2 cellular contexts compared by ENCODE assay signal in the genomic region with DNA sequence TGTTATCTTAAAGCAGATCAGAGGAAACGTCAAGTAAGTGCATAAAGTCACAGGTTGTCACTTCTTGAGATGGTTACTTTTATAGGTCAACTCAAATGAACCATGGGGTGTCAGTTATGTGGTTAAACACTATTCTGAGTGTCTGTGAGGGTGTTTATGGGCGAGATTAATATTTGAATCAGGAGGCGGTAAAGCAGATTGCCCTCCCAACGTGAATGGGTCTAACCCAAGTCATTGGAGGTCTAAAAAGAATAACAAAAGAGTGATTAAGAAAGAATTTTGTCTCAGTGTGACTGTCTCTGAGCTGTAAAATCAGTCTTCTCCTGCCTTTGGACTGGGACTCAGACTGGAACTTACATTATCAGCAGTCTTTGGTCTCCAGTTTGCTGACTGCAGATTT.
A peak's percentile ranks its signal among the peaks of the same experiment; 100 is the strongest.
TF ChIP-seq lines count a peak whose summit lies in the region.

No MANE protein-coding gene starts in this region.

TF ChIP-seq in GM23338, 12 proteins besides CTCF, POLR2A, EP300 and RAD21:
- no peak for TF ChIP-seq ZNF331 (CRISPR knock-in tag; IDR thresholded peaks at IDR 0.05; ENCODE audit: low read depth)
- TF ChIP-seq, protein P1, sequence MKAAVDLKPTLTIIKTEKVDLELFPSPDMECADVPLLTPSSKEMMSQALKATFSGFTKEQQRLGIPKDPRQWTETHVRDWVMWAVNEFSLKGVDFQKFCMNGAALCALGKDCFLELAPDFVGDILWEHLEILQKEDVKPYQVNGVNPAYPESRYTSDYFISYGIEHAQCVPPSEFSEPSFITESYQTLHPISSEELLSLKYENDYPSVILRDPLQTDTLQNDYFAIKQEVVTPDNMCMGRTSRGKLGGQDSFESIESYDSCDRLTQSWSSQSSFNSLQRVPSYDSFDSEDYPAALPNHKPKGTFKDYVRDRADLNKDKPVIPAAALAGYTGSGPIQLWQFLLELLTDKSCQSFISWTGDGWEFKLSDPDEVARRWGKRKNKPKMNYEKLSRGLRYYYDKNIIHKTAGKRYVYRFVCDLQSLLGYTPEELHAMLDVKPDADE (IDR thresholded peaks at IDR 0.05) = no peak
- TF ChIP-seq NANOG (IDR thresholded peaks at IDR 0.05; ENCODE audit: borderline replicate concordance) = peak; percentile 46; the same call in 1 of the 2 replicates
- no peak for TF ChIP-seq JUNB (IDR thresholded peaks at IDR 0.05; ENCODE audit: unreplicated experiment)
- TF ChIP-seq, protein P2, sequence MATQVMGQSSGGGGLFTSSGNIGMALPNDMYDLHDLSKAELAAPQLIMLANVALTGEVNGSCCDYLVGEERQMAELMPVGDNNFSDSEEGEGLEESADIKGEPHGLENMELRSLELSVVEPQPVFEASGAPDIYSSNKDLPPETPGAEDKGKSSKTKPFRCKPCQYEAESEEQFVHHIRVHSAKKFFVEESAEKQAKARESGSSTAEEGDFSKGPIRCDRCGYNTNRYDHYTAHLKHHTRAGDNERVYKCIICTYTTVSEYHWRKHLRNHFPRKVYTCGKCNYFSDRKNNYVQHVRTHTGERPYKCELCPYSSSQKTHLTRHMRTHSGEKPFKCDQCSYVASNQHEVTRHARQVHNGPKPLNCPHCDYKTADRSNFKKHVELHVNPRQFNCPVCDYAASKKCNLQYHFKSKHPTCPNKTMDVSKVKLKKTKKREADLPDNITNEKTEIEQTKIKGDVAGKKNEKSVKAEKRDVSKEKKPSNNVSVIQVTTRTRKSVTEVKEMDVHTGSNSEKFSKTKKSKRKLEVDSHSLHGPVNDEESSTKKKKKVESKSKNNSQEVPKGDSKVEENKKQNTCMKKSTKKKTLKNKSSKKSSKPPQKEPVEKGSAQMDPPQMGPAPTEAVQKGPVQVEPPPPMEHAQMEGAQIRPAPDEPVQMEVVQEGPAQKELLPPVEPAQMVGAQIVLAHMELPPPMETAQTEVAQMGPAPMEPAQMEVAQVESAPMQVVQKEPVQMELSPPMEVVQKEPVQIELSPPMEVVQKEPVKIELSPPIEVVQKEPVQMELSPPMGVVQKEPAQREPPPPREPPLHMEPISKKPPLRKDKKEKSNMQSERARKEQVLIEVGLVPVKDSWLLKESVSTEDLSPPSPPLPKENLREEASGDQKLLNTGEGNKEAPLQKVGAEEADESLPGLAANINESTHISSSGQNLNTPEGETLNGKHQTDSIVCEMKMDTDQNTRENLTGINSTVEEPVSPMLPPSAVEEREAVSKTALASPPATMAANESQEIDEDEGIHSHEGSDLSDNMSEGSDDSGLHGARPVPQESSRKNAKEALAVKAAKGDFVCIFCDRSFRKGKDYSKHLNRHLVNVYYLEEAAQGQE (IDR thresholded peaks at IDR 0.05; ENCODE audit: unreplicated experiment) = no peak
- no peak for TF ChIP-seq POLR2AphosphoS5 (IDR thresholded peaks at IDR 0.05; ENCODE audit: low read depth)
- TF ChIP-seq EZH2 (IDR thresholded peaks at IDR 0.05; ENCODE audit: low read depth, unreplicated experiment) = no peak
- TF ChIP-seq, protein P3, sequence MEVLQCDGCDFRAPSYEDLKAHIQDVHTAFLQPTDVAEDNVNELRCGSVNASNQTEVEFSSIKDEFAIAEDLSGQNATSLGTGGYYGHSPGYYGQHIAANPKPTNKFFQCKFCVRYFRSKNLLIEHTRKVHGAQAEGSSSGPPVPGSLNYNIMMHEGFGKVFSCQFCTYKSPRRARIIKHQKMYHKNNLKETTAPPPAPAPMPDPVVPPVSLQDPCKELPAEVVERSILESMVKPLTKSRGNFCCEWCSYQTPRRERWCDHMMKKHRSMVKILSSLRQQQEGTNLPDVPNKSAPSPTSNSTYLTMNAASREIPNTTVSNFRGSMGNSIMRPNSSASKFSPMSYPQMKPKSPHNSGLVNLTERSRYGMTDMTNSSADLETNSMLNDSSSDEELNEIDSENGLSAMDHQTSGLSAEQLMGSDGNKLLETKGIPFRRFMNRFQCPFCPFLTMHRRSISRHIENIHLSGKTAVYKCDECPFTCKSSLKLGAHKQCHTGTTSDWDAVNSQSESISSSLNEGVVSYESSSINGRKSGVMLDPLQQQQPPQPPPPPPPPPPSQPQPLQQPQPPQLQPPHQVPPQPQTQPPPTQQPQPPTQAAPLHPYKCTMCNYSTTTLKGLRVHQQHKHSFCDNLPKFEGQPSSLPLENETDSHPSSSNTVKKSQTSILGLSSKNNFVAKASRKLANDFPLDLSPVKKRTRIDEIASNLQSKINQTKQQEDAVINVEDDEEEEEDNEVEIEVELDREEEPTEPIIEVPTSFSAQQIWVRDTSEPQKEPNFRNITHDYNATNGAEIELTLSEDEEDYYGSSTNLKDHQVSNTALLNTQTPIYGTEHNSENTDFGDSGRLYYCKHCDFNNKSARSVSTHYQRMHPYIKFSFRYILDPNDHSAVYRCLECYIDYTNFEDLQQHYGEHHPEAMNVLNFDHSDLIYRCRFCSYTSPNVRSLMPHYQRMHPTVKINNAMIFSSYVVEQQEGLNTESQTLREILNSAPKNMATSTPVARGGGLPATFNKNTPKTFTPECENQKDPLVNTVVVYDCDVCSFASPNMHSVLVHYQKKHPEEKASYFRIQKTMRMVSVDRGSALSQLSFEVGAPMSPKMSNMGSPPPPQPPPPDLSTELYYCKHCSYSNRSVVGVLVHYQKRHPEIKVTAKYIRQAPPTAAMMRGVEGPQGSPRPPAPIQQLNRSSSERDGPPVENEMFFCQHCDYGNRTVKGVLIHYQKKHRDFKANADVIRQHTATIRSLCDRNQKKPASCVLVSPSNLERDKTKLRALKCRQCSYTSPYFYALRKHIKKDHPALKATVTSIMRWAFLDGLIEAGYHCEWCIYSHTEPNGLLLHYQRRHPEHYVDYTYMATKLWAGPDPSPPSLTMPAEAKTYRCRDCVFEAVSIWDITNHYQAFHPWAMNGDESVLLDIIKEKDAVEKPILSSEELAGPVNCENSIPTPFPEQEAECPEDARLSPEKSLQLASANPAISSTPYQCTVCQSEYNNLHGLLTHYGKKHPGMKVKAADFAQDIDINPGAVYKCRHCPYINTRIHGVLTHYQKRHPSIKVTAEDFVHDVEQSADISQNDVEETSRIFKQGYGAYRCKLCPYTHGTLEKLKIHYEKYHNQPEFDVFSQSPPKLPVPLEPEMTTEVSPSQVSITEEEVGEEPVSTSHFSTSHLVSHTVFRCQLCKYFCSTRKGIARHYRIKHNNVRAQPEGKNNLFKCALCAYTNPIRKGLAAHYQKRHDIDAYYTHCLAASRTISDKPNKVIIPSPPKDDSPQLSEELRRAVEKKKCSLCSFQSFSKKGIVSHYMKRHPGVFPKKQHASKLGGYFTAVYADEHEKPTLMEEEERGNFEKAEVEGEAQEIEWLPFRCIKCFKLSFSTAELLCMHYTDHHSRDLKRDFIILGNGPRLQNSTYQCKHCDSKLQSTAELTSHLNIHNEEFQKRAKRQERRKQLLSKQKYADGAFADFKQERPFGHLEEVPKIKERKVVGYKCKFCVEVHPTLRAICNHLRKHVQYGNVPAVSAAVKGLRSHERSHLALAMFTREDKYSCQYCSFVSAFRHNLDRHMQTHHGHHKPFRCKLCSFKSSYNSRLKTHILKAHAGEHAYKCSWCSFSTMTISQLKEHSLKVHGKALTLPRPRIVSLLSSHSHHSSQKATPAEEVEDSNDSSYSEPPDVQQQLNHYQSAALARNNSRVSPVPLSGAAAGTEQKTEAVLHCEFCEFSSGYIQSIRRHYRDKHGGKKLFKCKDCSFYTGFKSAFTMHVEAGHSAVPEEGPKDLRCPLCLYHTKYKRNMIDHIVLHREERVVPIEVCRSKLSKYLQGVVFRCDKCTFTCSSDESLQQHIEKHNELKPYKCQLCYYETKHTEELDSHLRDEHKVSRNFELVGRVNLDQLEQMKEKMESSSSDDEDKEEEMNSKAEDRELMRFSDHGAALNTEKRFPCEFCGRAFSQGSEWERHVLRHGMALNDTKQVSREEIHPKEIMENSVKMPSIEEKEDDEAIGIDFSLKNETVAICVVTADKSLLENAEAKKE (CRISPR knock-in tag; IDR thresholded peaks at IDR 0.05) = peak; percentile 49; the same call in 1 of the 2 replicates

TF ChIP-seq in H1, 55 proteins besides CTCF, POLR2A, EP300 and RAD21:
- TF ChIP-seq SP2 (IDR thresholded peaks at IDR 0.05; ENCODE audit: low read length) (no peak), MAFK (IDR thresholded peaks at IDR 0.05; ENCODE audit: low read depth, low read length) (no peak), POLR2AphosphoS5 (IDR thresholded peaks at IDR 0.05; ENCODE audit: low read depth, low read length) (no peak), YY1 (IDR thresholded peaks at IDR 0.05; ENCODE audit: low read depth, low read length) (no peak), TAF7 (optimal IDR thresholded peaks at IDR 0.05; ENCODE audit: borderline replicate concordance, low read depth, low read length) (no peak), PHF8 (conservative IDR thresholded peaks at IDR 0.05; ENCODE audit: low read depth, low read length) (no peak), GABPA (IDR thresholded peaks at IDR 0.05; ENCODE audit: borderline replicate concordance, insufficient read depth, low read length) (no peak), SUZ12 (IDR thresholded peaks at IDR 0.05; ENCODE audit: low read length) (no peak), TCF12 (IDR thresholded peaks at IDR 0.05; ENCODE audit: low read depth, low read length) (no peak)
